22 cellular contexts compared by ENCODE assay signal in genomic region chr9:34688329-34689161, GRCh38. TPM values are rescaled to one million over a fixed set of nuclear protein-coding genes. Genes with fewer than 3 reads are reported as not detected.
DNase-seq lines count a peak whose midpoint lies in the region; ATAC-seq, FAIRE-seq and TF ChIP-seq lines count a peak whose summit lies in the region.
"Had no signal": no experiment of that assay in that cellular context is flagged by ENCODE, and none has a peak within 500 bp of the region (broad histone marks: within the 10 kb centered on the region; RNA-seq: fewer than 3 reads in every experiment).

No MANE protein-coding gene starts in this region.

- no peak for TF ChIP-seq POLR2A in right lobe of liver (IDR thresholded peaks at IDR 0.05)

- H3K4me1 ChIP-seq in right lobe of liver: peaks cover 0 to 29% (median 13%) of the 10 kb centered on the region in 4 donors
- H3K4me1 ChIP-seq: BE2C had no signal

- TF ChIP-seq CTCF in bronchial epithelial cell (IDR thresholded peaks at IDR 0.05; ENCODE audit: insufficient read depth, low read length, severe bottlenecking) (no peak), right lobe of liver (IDR thresholded peaks at IDR 0.05) (no peak)

- FAIRE-seq in bronchial epithelial cell (lab: Jason Lieb, UNC): peak; percentile 86
- FAIRE-seq: GM18507 had no signal

- DNase-seq in SHP77 treated with DMSO at 0.1 percent for 48 hours (lab: John Stamatoyannopoulos, UW): peak; percentile 0
- no peak for DNase-seq in SHP77 (lab: John Stamatoyannopoulos, UW)
- no peak for DNase-seq in bronchial epithelial cell (ENCODE audit: low read depth)
- DNase-seq in right lobe of liver: peak; percentile 48 to 90 (median 88)
- no peak for DNase-seq in GOT3 (lab: John Stamatoyannopoulos, UW)
- DNase-seq: BE2C; Caco-2; CD4-positive, CD25-positive, alpha-beta regulatory T cell; DMS 273 treated with DMSO at 0.1 percent for 48 hours; GDM1; KBM-7; MM.1S; NCI-H1048; NCI-H1417 treated with DMSO at 0.1 percent for 48 hours; NCI-H345; NCI-H524 had no signal

- H3K36me3 ChIP-seq in bronchial epithelial cell (ENCODE audit: control insufficient read depth, insufficient read depth, low read length): no peaks in the 10 kb centered on the region
- no peaks in the 10 kb centered on the region for H3K36me3 ChIP-seq in right lobe of liver
- H3K36me3 ChIP-seq: BE2C had no signal

- H3K9me3 ChIP-seq in right lobe of liver: no peaks in the 10 kb centered on the region
- H3K9me3 ChIP-seq: BE2C, Caco-2 had no signal

- H3K4me3 ChIP-seq in bronchial epithelial cell (ENCODE audit: low read depth, low read length) (no peak overlapping the region), right lobe of liver (no peak overlapping the region)
- H3K4me3 ChIP-seq: GM23338 had no signal

- ATAC-seq in right lobe of liver: peak; percentile 85 to 95 (median 88)
- ATAC-seq in HG03520 (IDR thresholded peaks at IDR 0.05; ENCODE audit: unreplicated experiment): no peak
- ATAC-seq in HG03469 (IDR thresholded peaks at IDR 0.05; ENCODE audit: unreplicated experiment): no peak
- ATAC-seq: GM23338, Right ventricle myocardium inferior had no signal

- H3K27me3 ChIP-seq in bronchial epithelial cell (ENCODE audit: control insufficient read depth, insufficient read depth, low read length) (no peaks in the 10 kb centered on the region), right lobe of liver (no peaks in the 10 kb centered on the region)
- H3K27me3 ChIP-seq: BE2C had no signal

- WGBS in right lobe of liver (ENCODE audit: insufficient coverage, low coverage, low lambda C conversion rate, missing lambda C conversion rate): 29% methylated on average over 1 of the region's 6 CpGs

- H3K27ac ChIP-seq in right lobe of liver: peak overlapping the region in 2 of 3 donors; percentile 32 to 70

- intact Hi-C loops in right lobe of liver (cut with DNase I): no loop called here

RNA-seq across cellular contexts. Expression of gene CCL19, which starts 2.5 kb away (rescaled TPM):
- not detected in 2 replicates for total RNA-seq in bronchial epithelial cell
- total RNA-seq in right lobe of liver: 1 to 10 TPM in 3 of 6 experiments, under 1 TPM in 3; 0.77 to 6.5 (median 1.1) TPM
- total RNA-seq: A673; Caco-2; CD4-positive, CD25-positive, alpha-beta regulatory T cell; GM23338 had no signal

RNA-seq across cellular contexts. Expression of gene CCL21, which starts 21.4 kb away (rescaled TPM):
- not detected in 2 replicates for total RNA-seq in bronchial epithelial cell
- 10 to 100 TPM in 2 of 6 experiments, 1 to 10 TPM in 4; 1.5 to 22.3 (median 7.6) TPM for total RNA-seq in right lobe of liver
- total RNA-seq: A673; Caco-2; CD4-positive, CD25-positive, alpha-beta regulatory T cell; GM23338 had no signal

RNA-seq across cellular contexts. Expression of gene CCL27, which starts 26.1 kb away (rescaled TPM):
- 0.26 TPM in 1 of 2 replicates, not detected in the other for total RNA-seq in bronchial epithelial cell
- total RNA-seq in right lobe of liver: not detected
- total RNA-seq: A673; Caco-2; CD4-positive, CD25-positive, alpha-beta regulatory T cell; GM23338; Right ventricle myocardium inferior had no signal

RNA-seq across cellular contexts. Expression of gene IL11RA, which starts 36.6 kb away (rescaled TPM):
- total RNA-seq in bronchial epithelial cell (0.79 and 1.0 TPM in 2 replicates), right lobe of liver (10 to 100 TPM in 5 of 6 experiments, 1 to 10 TPM in 1; 9.7 to 21.5 (median 14.7) TPM)

RNA-seq across cellular contexts. Expression of gene GALT, which starts 42.1 kb away (rescaled TPM):
- total RNA-seq in bronchial epithelial cell (11.3 and 13.6 TPM in 2 replicates), right lobe of liver (100 to 1,000 TPM in 4 of 6 experiments, 10 to 100 TPM in 2; 58.2 to 157 (median 117) TPM)

Comparison
In these comparisons a context has a peak if more than half of its experiments do, and no peak if none do; other contexts are left out.
1. DNase-seq: peak in SHP77 treated with DMSO at 0.1 percent for 48 hours (single experiment) and right lobe of liver (3 of 3); none in SHP77 (0 of 2), bronchial epithelial cell (single experiment) and GOT3 (single experiment).
2. ATAC-seq: peak in right lobe of liver (4 of 4); none in HG03520 (single experiment) and HG03469 (single experiment).